ENCODE assay signal across 8 cellular contexts in genomic region chr14:94770251-94770749, GRCh38. TPM values are rescaled to one million over a fixed set of nuclear protein-coding genes. Genes with fewer than 3 reads are reported as not detected.
A peak's percentile ranks its signal among the peaks of the same experiment; 100 is the strongest.
DNase-seq lines count a peak whose midpoint lies in the region; ATAC-seq and TF ChIP-seq lines count a peak whose summit lies in the region.

No MANE protein-coding gene starts in this region.

- H3K27ac Mint-ChIP-seq in glutamatergic neuron (ENCODE audit: unreplicated experiment) = no peak overlapping the region
- no peak overlapping the region for H3K27ac Mint-ChIP-seq in activated T-helper 1 cell treated with anti-CD3 and anti-CD28 coated beads, Interleukin-12 subunit alpha, Interleukin-12 subunit beta, Interleukin-2, Interleukin-4 antibody, amounts not matched to agents 30 ng/mL and 10 ng/mL and 1 ng/mL, durations not matched to agents 14 hours and 24 hours and 36 hours

- TF ChIP-seq CTCF in GM06990 (IDR thresholded peaks at IDR 0.05; ENCODE audit: insufficient read depth, low read length, poor library complexity, severe bottlenecking) = no peak
- TF ChIP-seq CTCF in WI38 (IDR thresholded peaks at IDR 0.05; ENCODE audit: low read depth, low read length) = no peak
- no peak for TF ChIP-seq CTCF in glutamatergic neuron (IDR thresholded peaks at IDR 0.05; ENCODE audit: partially characterized antibody, unreplicated experiment)

- peaks cover 17% of the 10 kb centered on the region for H3K4me1 Mint-ChIP-seq in glutamatergic neuron (ENCODE audit: low read depth, unreplicated experiment)
- peaks cover 5% of the 10 kb centered on the region for H3K4me1 Mint-ChIP-seq in activated T-helper 1 cell treated with anti-CD3 and anti-CD28 coated beads, Interleukin-12 subunit alpha, Interleukin-12 subunit beta, Interleukin-2, Interleukin-4 antibody, amounts not matched to agents 30 ng/mL and 10 ng/mL and 1 ng/mL, durations not matched to agents 14 hours and 24 hours and 36 hours (ENCODE audit: low read depth)

- peaks cover 57% of the 10 kb centered on the region for H3K27me3 Mint-ChIP-seq in glutamatergic neuron (ENCODE audit: unreplicated experiment)
- H3K27me3 Mint-ChIP-seq in activated T-helper 1 cell treated with anti-CD3 and anti-CD28 coated beads, Interleukin-12 subunit alpha, Interleukin-12 subunit beta, Interleukin-2, Interleukin-4 antibody, amounts not matched to agents 30 ng/mL and 10 ng/mL and 1 ng/mL, durations not matched to agents 14 hours and 24 hours and 36 hours (ENCODE audit: insufficient read depth) = peaks cover 72% of the 10 kb centered on the region

- intact Hi-C loops in activated T-helper 1 cell treated with anti-CD3 and anti-CD28 coated beads, Interleukin-12 subunit alpha, Interleukin-12 subunit beta, Interleukin-2, Interleukin-4 antibody, amounts not matched to agents 30 ng/mL and 10 ng/mL and 1 ng/mL, durations not matched to agents 14 hours and 24 hours and 36 hours (cut with micrococcal nuclease) = no loop called here

- H3K27me3 ChIP-seq in GM06990 (replicated peaks; ENCODE audit: control insufficient read depth, insufficient read depth, low read length) = no peaks in the 10 kb centered on the region; the same call in none of the 2 replicates

- no peak for ATAC-seq in left lobe of liver
- no peak for ATAC-seq in GM18505 (IDR thresholded peaks at IDR 0.05; ENCODE audit: unreplicated experiment)

- peak overlapping the region; percentile 79 for H3K4me3 Mint-ChIP-seq in glutamatergic neuron (ENCODE audit: unreplicated experiment)
- H3K4me3 Mint-ChIP-seq in activated T-helper 1 cell treated with anti-CD3 and anti-CD28 coated beads, Interleukin-12 subunit alpha, Interleukin-12 subunit beta, Interleukin-2, Interleukin-4 antibody, amounts not matched to agents 30 ng/mL and 10 ng/mL and 1 ng/mL, durations not matched to agents 14 hours and 24 hours and 36 hours = no peak overlapping the region

- DNase-seq in GM06990 (ENCODE audit: extremely low read depth, insufficient read length) (no peak), glutamatergic neuron (no peak), skeletal muscle cell (ENCODE audit: low read depth) (no peak), left lobe of liver (ENCODE audit: low spot score) (no peak), DMS 273 (lab: John Stamatoyannopoulos, UW; ENCODE audit: unreplicated experiment) (no peak)
- DNase-seq in activated T-helper 1 cell treated with anti-CD3 and anti-CD28 coated beads, Interleukin-12 subunit alpha, Interleukin-12 subunit beta, Interleukin-2, Interleukin-4 antibody, amounts not matched to agents 30 ng/mL and 10 ng/mL and 1 ng/mL, durations not matched to agents 14 hours and 24 hours and 36 hours (ENCODE audit: low spot score) = no peak

- H3K4me3 ChIP-seq in GM06990 (replicated peaks; ENCODE audit: low read depth, low read length) (peak overlapping the region; percentile 37), WI38 (ENCODE audit: low read depth, low read length) (peak overlapping the region; percentile 33), skeletal muscle cell (ENCODE audit: low read depth, low read length) (peak overlapping the region; percentile 50)

- no peaks in the 10 kb centered on the region for H3K36me3 ChIP-seq in GM06990 (ENCODE audit: control insufficient read depth, insufficient read depth, low read length)

- peaks cover 11% of the 10 kb centered on the region for H3K9me3 Mint-ChIP-seq in glutamatergic neuron (ENCODE audit: unreplicated experiment)
- H3K9me3 Mint-ChIP-seq in activated T-helper 1 cell treated with anti-CD3 and anti-CD28 coated beads, Interleukin-12 subunit alpha, Interleukin-12 subunit beta, Interleukin-2, Interleukin-4 antibody, amounts not matched to agents 30 ng/mL and 10 ng/mL and 1 ng/mL, durations not matched to agents 14 hours and 24 hours and 36 hours = peaks cover 4% of the 10 kb centered on the region

- H3K36me3 Mint-ChIP-seq in glutamatergic neuron (ENCODE audit: unreplicated experiment) = no peaks in the 10 kb centered on the region
- peaks cover 1% of the 10 kb centered on the region for H3K36me3 Mint-ChIP-seq in activated T-helper 1 cell treated with anti-CD3 and anti-CD28 coated beads, Interleukin-12 subunit alpha, Interleukin-12 subunit beta, Interleukin-2, Interleukin-4 antibody, amounts not matched to agents 30 ng/mL and 10 ng/mL and 1 ng/mL, durations not matched to agents 14 hours and 24 hours and 36 hours (ENCODE audit: low read depth)

- no peak for TF ChIP-seq POLR2A in GM18505 (IDR thresholded peaks at IDR 0.05; ENCODE audit: borderline replicate concordance, extremely low read depth, insufficient read depth, insufficient read length)

RNA-seq across cellular contexts. Expression of gene GSC, which starts 0.4 kb away (rescaled TPM):
- total RNA-seq in glutamatergic neuron (ENCODE audit: unreplicated experiment) (not detected), left lobe of liver (not detected)
- not detected in 2 replicates for total RNA-seq in activated T-helper 1 cell treated with anti-CD3 and anti-CD28 coated beads, Interleukin-12 subunit alpha, Interleukin-12 subunit beta, Interleukin-2, Interleukin-4 antibody, amounts not matched to agents 30 ng/mL and 10 ng/mL and 1 ng/mL, durations not matched to agents 14 hours and 24 hours and 36 hours
